8 cellular contexts compared by ENCODE assay signal in genomic region chr20:34874094-34874654, GRCh38. TPM values are rescaled to one million over a fixed set of nuclear protein-coding genes. Genes with fewer than 3 reads are reported as not detected.
DNase-seq lines count a peak whose midpoint lies in the region; ATAC-seq and TF ChIP-seq lines count a peak whose summit lies in the region.

No MANE protein-coding gene starts in this region.

- H3K27ac Mint-ChIP-seq in CD4-positive, alpha-beta T cell = peak overlapping the region; percentile 55
- H3K27ac Mint-ChIP-seq in activated CD8-positive, alpha-beta T cell treated with anti-CD3 and anti-CD28 coated beads for 36 hours = no peak overlapping the region
- H3K27ac Mint-ChIP-seq in endodermal cell = no peak overlapping the region

- no peak overlapping the region for H3K4me2 ChIP-seq in mesendoderm (ENCODE audit: low read length)

- no peaks in the 10 kb centered on the region for H3K9me3 ChIP-seq in CD4-positive, alpha-beta T cell (ENCODE audit: control insufficient read depth, low read length)
- no peaks in the 10 kb centered on the region for H3K9me3 ChIP-seq in endodermal cell (ENCODE audit: control insufficient read depth, low read length)

- no peak overlapping the region for H4K5ac ChIP-seq in mesendoderm (ENCODE audit: low read length)

- peak; percentile 68 for TF ChIP-seq CTCF in CD4-positive, alpha-beta T cell (IDR thresholded peaks at IDR 0.05)
- TF ChIP-seq CTCF in activated CD8-positive, alpha-beta T cell treated with anti-CD3 and anti-CD28 coated beads for 36 hours (IDR thresholded peaks at IDR 0.05) = peak; percentile 91
- peak; percentile 96 for TF ChIP-seq CTCF in endodermal cell (conservative IDR thresholded peaks at IDR 0.05)

- POLR2A ChIA-PET in CD4-positive, alpha-beta T cell (lab: Charles Lee) = interaction anchor here (0.8 to 2.8 kb wide), 3 partner anchors 48 to 219 kb away, joined by 3 to 13 read pairs (median 4); partner anchors contain the start of genes GSS, MYH7B and TRPC4AP
- POLR2A ChIA-PET in activated CD8-positive, alpha-beta T cell treated with anti-CD3 and anti-CD28 coated beads for 36 hours (lab: Charles Lee) = interaction anchor here (1.6 kb wide), 1 partner anchor 81 kb away, joined by 8 read pairs; the partner anchor contains the start of genes GSS and MYH7B

- H3K4me3 Mint-ChIP-seq in CD4-positive, alpha-beta T cell = peak overlapping the region; percentile 90
- H3K4me3 Mint-ChIP-seq in activated CD8-positive, alpha-beta T cell treated with anti-CD3 and anti-CD28 coated beads for 36 hours = peak overlapping the region; percentile 79
- H3K4me3 Mint-ChIP-seq in endodermal cell = peak overlapping the region; percentile 25

- no peak overlapping the region for H2BK15ac ChIP-seq in mesendoderm (replicated peaks; ENCODE audit: low read depth)

- H4K8ac ChIP-seq in mesendoderm (ENCODE audit: low read depth, low read length) = no peak overlapping the region

- no peak overlapping the region for H3K27ac ChIP-seq in CD4-positive, alpha-beta T cell (ENCODE audit: low read depth, low read length)
- H3K27ac ChIP-seq in endodermal cell (ENCODE audit: low read depth, low read length) = no peak overlapping the region
- no peak overlapping the region for H3K27ac ChIP-seq in mesendoderm (ENCODE audit: low read depth, low read length)

- no peaks in the 10 kb centered on the region for H3K4me1 ChIP-seq in endodermal cell (ENCODE audit: control insufficient read depth, insufficient read depth, low read length)
- H3K4me1 ChIP-seq in mesendoderm (ENCODE audit: control insufficient read depth, low read depth, low read length) = peaks cover 3% of the 10 kb centered on the region

- intact Hi-C loops in CD4-positive, alpha-beta T cell (cut with DNase I, micrococcal nuclease) = loop anchor here (1.0 to 10.0 kb wide), 7 partner anchors 87 to 879 kb away; partner anchors contain the start of genes DYNLRB1 (in 1 of the 2), EDEM2 (in 1 of the 2), MMP24OS (in 1 of the 2) and RALY (in 1 of the 2)
- intact Hi-C loops in activated CD8-positive, alpha-beta T cell treated with anti-CD3 and anti-CD28 coated beads for 36 hours (cut with micrococcal nuclease) = loop anchor here (2.0 kb wide), 1 partner anchor 87 kb away; no protein-coding TSS in a partner anchor

- peaks cover 5% of the 10 kb centered on the region for H3K36me3 ChIP-seq in endodermal cell (ENCODE audit: control insufficient read depth, insufficient read depth, low read length)
- no peaks in the 10 kb centered on the region for H3K36me3 ChIP-seq in mesendoderm (ENCODE audit: control insufficient read depth, insufficient read depth, low read length)

- WGBS in endodermal cell (ENCODE audit: insufficient coverage in 1 of 2, insufficient read length in 1 of 2), 2 experiments = 23 to 42% methylated on average over 2 of the region's 2 CpGs
- WGBS in mesendoderm (ENCODE audit: extremely low coverage, insufficient coverage, low lambda C conversion rate) = no CpG with 5 or more reads among the region's 2 CpGs

- CTCF ChIA-PET in CD4-positive, alpha-beta T cell (lab: Charles Lee) = interaction anchor here (0.5 to 2.7 kb wide), 7 partner anchors 9 to 1153 kb away, joined by 3 to 21 read pairs (median 5); partner anchors contain the start of genes GSS and MYH7B
- CTCF ChIA-PET in activated CD8-positive, alpha-beta T cell treated with anti-CD3 and anti-CD28 coated beads for 36 hours (lab: Charles Lee) = interaction anchor here (0.6 to 6.4 kb wide), 20 partner anchors 9 to 222 kb away, joined by 3 to 94 read pairs (median 4); partner anchors contain the start of genes GSS and MYH7B

- H3K56ac ChIP-seq in mesendoderm (ENCODE audit: low read length) = no peak overlapping the region

- H3K79me2 ChIP-seq in mesendoderm (ENCODE audit: control insufficient read depth, insufficient read depth, low read length) = no peaks in the 10 kb centered on the region

- DNase-seq in CD4-positive, alpha-beta T cell = peak in 9 of 10 experiments; percentile 14 to 50 (median 25)
- DNase-seq in HS-27A (ENCODE audit: low read depth) (peak; percentile 80), NCI-H748 (lab: John Stamatoyannopoulos, UW; ENCODE audit: unreplicated experiment) (peak; percentile 78), endodermal cell (peak; percentile 94), mesendoderm (peak; percentile 92)
- peak; percentile 82 for DNase-seq in activated CD8-positive, alpha-beta T cell treated with anti-CD3 and anti-CD28 coated beads for 36 hours
- peak; percentile 18 for DNase-seq in stimulated activated CD8-positive, alpha-beta memory T cell treated with anti-CD3 and anti-CD28 coated beads, Interleukin-4, amount 100 ng/mL, for 24 hours (ENCODE audit: low read depth)

- H3K36me3 Mint-ChIP-seq in CD4-positive, alpha-beta T cell (ENCODE audit: low read depth) = peaks cover 3% of the 10 kb centered on the region
- no peaks in the 10 kb centered on the region for H3K36me3 Mint-ChIP-seq in activated CD8-positive, alpha-beta T cell treated with anti-CD3 and anti-CD28 coated beads for 36 hours (ENCODE audit: low read depth)
- peaks cover 1% of the 10 kb centered on the region for H3K36me3 Mint-ChIP-seq in endodermal cell (ENCODE audit: low read depth)

- H3K79me1 ChIP-seq in mesendoderm (ENCODE audit: low read length) = peaks cover 5% of the 10 kb centered on the region

- H2BK120ac ChIP-seq in mesendoderm (ENCODE audit: low read depth, low read length) = no peak overlapping the region

- no peaks in the 10 kb centered on the region for H3K9me3 Mint-ChIP-seq in CD4-positive, alpha-beta T cell
- no peaks in the 10 kb centered on the region for H3K9me3 Mint-ChIP-seq in activated CD8-positive, alpha-beta T cell treated with anti-CD3 and anti-CD28 coated beads for 36 hours
- no peaks in the 10 kb centered on the region for H3K9me3 Mint-ChIP-seq in endodermal cell

- H2BK5ac ChIP-seq in mesendoderm (ENCODE audit: low read length) = no peak overlapping the region

- H3K4me1 Mint-ChIP-seq in CD4-positive, alpha-beta T cell (ENCODE audit: low read depth) = peaks cover 84% of the 10 kb centered on the region
- peaks cover 57% of the 10 kb centered on the region for H3K4me1 Mint-ChIP-seq in activated CD8-positive, alpha-beta T cell treated with anti-CD3 and anti-CD28 coated beads for 36 hours (ENCODE audit: low read depth)
- peaks cover 24% of the 10 kb centered on the region for H3K4me1 Mint-ChIP-seq in endodermal cell

- H3K9ac ChIP-seq in endodermal cell (ENCODE audit: extremely low read depth, low read length, poor library complexity, severe bottlenecking) = no peak overlapping the region
- no peak overlapping the region for H3K9ac ChIP-seq in mesendoderm (ENCODE audit: low read length)

- H3K27me3 ChIP-seq in CD4-positive, alpha-beta T cell (ENCODE audit: control insufficient read depth, insufficient read depth, low read length) = no peaks in the 10 kb centered on the region
- H3K27me3 ChIP-seq in endodermal cell (ENCODE audit: control insufficient read depth, insufficient read depth, low read length, poor library complexity, severe bottlenecking) (peaks cover 17% of the 10 kb centered on the region), mesendoderm (ENCODE audit: insufficient read depth, low read length, poor library complexity) (no peaks in the 10 kb centered on the region)

- no peak overlapping the region for H3K18ac ChIP-seq in mesendoderm (ENCODE audit: low read length)

- H3K4me3 ChIP-seq in endodermal cell (ENCODE audit: low read length) (no peak overlapping the region), mesendoderm (ENCODE audit: low read length) (no peak overlapping the region)

- no peak overlapping the region for H3K4ac ChIP-seq in mesendoderm (ENCODE audit: low read depth, low read length)

- ATAC-seq in CD4-positive, alpha-beta T cell (ENCODE audit: poor library complexity) = no peak
- ATAC-seq in activated CD8-positive, alpha-beta T cell treated with anti-CD3 and anti-CD28 coated beads for 36 hours = peak; percentile 32
- no peak for ATAC-seq in HG02970 (IDR thresholded peaks at IDR 0.05; ENCODE audit: low FRiP score, unreplicated experiment)

- peak overlapping the region; percentile 11 for H2AK5ac ChIP-seq in mesendoderm (ENCODE audit: low read length)

- H3K23ac ChIP-seq in mesendoderm (ENCODE audit: low read length) = no peak overlapping the region

- H3K27me3 Mint-ChIP-seq in CD4-positive, alpha-beta T cell = no peaks in the 10 kb centered on the region
- no peaks in the 10 kb centered on the region for H3K27me3 Mint-ChIP-seq in activated CD8-positive, alpha-beta T cell treated with anti-CD3 and anti-CD28 coated beads for 36 hours
- H3K27me3 Mint-ChIP-seq in endodermal cell (ENCODE audit: insufficient read depth) = peaks cover 46% of the 10 kb centered on the region

RNA-seq across cellular contexts. Expression of gene GGT7, which starts 1.5 kb away (rescaled TPM):
- 10 to 100 TPM; 32.4 to 32.6 TPM for total RNA-seq in CD4-positive, alpha-beta T cell
- 10 to 100 TPM; 13.2 to 14.2 TPM for total RNA-seq in activated CD8-positive, alpha-beta T cell treated with anti-CD3 and anti-CD28 coated beads for 36 hours
- total RNA-seq in endodermal cell = 10 to 100 TPM; 31.8 to 43.3 TPM
- 41.5 TPM for polyA plus RNA-seq in endodermal cell (2013, experiment 1 of 2)
- polyA plus RNA-seq in endodermal cell (2013, experiment 2 of 2) = 36.6 TPM
- 7.7 TPM for polyA plus RNA-seq in mesendoderm (2013, experiment 1 of 2)
- polyA plus RNA-seq in mesendoderm (2013, experiment 2 of 2) = 7.4 TPM

RNA-seq across cellular contexts. Expression of gene ACSS2, which starts 2.2 kb away (rescaled TPM):
- total RNA-seq in CD4-positive, alpha-beta T cell = 10 to 100 TPM; 15.6 to 18.8 TPM
- 10 to 100 TPM; 14.2 to 14.3 TPM for total RNA-seq in activated CD8-positive, alpha-beta T cell treated with anti-CD3 and anti-CD28 coated beads for 36 hours
- total RNA-seq in endodermal cell = 10 to 100 TPM; 17.0 to 34.2 TPM
- polyA plus RNA-seq in endodermal cell (2013, experiment 1 of 2) = 50.9 TPM
- 41.8 TPM for polyA plus RNA-seq in endodermal cell (2013, experiment 2 of 2)
- 18.8 TPM for polyA plus RNA-seq in mesendoderm (2013, experiment 1 of 2)
- 20.7 TPM for polyA plus RNA-seq in mesendoderm (2013, experiment 2 of 2)

RNA-seq across cellular contexts. Expression of gene NCOA6, which starts 48.7 kb away (rescaled TPM):
- total RNA-seq in CD4-positive, alpha-beta T cell = 10 to 100 TPM; 14.6 to 16.3 TPM
- 10 to 100 TPM; 15.7 to 17.2 TPM for total RNA-seq in activated CD8-positive, alpha-beta T cell treated with anti-CD3 and anti-CD28 coated beads for 36 hours
- total RNA-seq in endodermal cell = 10 to 100 TPM; 27.1 to 37.4 TPM
- 34.9 TPM for polyA plus RNA-seq in endodermal cell (2013, experiment 1 of 2)
- 38.0 TPM for polyA plus RNA-seq in endodermal cell (2013, experiment 2 of 2)
- 8.7 TPM for polyA plus RNA-seq in mesendoderm (2013, experiment 1 of 2)
- polyA plus RNA-seq in mesendoderm (2013, experiment 2 of 2) = 8.8 TPM

Comparison
In these comparisons a context has a peak if more than half of its experiments do, and no peak if none do; other contexts are left out.
1. DNase-seq: peak in every context shown above with its lines; median percentile 94 in endodermal cell; 92 in mesendoderm; 82 in activated CD8-positive, alpha-beta T cell treated with anti-CD3 and anti-CD28 coated beads for 36 hours; 80 in HS-27A; 78 in NCI-H748; 25 in CD4-positive, alpha-beta T cell; 18 in stimulated activated CD8-positive, alpha-beta memory T cell treated with anti-CD3 and anti-CD28 coated beads, Interleukin-4, amount 100 ng/mL, for 24 hours.
2. H3K4me3 Mint-ChIP-seq: peak in every context shown above with its lines; median percentile 90 in CD4-positive, alpha-beta T cell; 79 in activated CD8-positive, alpha-beta T cell treated with anti-CD3 and anti-CD28 coated beads for 36 hours; 25 in endodermal cell.